8 cellular contexts compared by ENCODE assay signal in the genomic region with DNA sequence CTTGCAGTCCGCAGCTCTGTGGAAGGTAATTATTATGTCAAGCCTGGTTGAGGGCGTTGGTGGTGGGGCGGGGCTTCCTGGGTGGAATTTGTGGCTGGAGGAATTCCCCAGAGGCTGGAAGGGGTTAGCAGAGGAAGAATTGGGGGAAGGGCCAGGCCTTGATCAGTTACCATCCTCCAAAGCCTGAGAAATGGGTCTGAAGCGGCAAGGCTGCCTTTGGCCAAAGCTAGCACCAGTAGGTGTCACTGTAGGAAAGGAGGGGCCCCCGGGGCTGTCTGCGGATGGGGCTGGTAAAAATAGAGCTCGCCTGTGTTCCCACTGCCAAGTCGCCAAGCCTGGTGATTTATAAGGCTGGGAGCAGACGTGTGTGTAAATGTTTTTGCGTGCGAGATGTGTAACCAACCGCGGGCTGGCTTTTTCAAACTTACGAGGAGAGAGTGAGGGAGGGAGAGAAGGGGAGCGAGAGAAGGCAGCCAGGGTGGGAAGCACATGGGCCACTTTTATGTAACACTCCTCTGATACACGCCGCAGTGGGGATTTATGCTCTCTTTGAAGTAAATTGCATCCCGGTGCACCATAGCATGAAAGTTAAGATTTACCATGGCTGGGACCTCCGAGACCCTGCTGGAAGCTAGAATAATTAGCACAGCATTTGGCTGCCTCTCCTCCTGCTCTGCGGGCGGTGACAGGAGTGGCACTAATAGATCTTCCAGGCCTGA.
DNase-seq lines count a peak whose midpoint lies in the region; ATAC-seq and TF ChIP-seq lines count a peak whose summit lies in the region.

No MANE protein-coding gene starts in this region.

- CTCF ChIA-PET in T-cell (lab: Charles Lee) = interaction anchor here (0.6 to 1.9 kb wide), 5 partner anchors 10 to 808 kb away, joined by 3 to 6 read pairs (median 3); no protein-coding TSS in a partner anchor

- H3K4me3 ChIP-seq in retinal pigment epithelial cell (ENCODE audit: low read length) = no peak overlapping the region

- H3K4me3 Mint-ChIP-seq in T-cell = peak overlapping the region in 2 of 3 donors; percentile 25 to 48

- peaks cover 0 to 24% of the 10 kb centered on the region in 2 donors for H3K27me3 Mint-ChIP-seq in T-cell

- H3K36me3 Mint-ChIP-seq in T-cell = no peaks in the 10 kb centered on the region

- ATAC-seq in T-cell (replicated peaks in 1 of 4) (peak; percentile 70 to 78 (median 76)), HG03378 (IDR thresholded peaks at IDR 0.05; ENCODE audit: unreplicated experiment) (no peak), GM21737 (IDR thresholded peaks at IDR 0.05; ENCODE audit: unreplicated experiment) (no peak)

- peak; percentile 41 for DNase-seq in DMS 273 treated with DMSO at 0.1 percent for 48 hours (lab: John Stamatoyannopoulos, UW)
- DNase-seq in HuH-7.5 (ENCODE audit: low spot score) = peak; percentile 43
- peak; percentile 6 to 58 (median 34) for DNase-seq in T-cell
- DNase-seq in amygdala (lab: John Stamatoyannopoulos, UW) = peak in 45 of 56 donors; percentile 2 to 63 (median 24)
- DNase-seq in hepatic stellate cell (ENCODE audit: low spot score) = peak; percentile 86
- DNase-seq in retinal pigment epithelial cell (ENCODE audit: low read depth) = peak; percentile 45

- H3K4me1 Mint-ChIP-seq in T-cell = peaks cover 4 to 8% (median 5%) of the 10 kb centered on the region in 3 donors

- TF ChIP-seq CTCF in retinal pigment epithelial cell (conservative IDR thresholded peaks at IDR 0.05; ENCODE audit: low read depth, low read length) = peak; percentile 67

- H3K27ac Mint-ChIP-seq in T-cell = no peak overlapping the region

- peaks cover 0 to 5% (median 0%) of the 10 kb centered on the region in 3 donors for H3K9me3 Mint-ChIP-seq in T-cell

- POLR2A ChIA-PET in T-cell (lab: Charles Lee) = no interaction called here

Comparison
In these comparisons a context has a peak if more than half of its experiments do, and no peak if none do; other contexts are left out.
1. DNase-seq: peak in every context shown above with its lines; median percentile 86 in hepatic stellate cell; 45 in retinal pigment epithelial cell; 43 in HuH-7.5; 41 in DMS 273 treated with DMSO at 0.1 percent for 48 hours; 34 in T-cell; 24 in amygdala.
2. ATAC-seq: peak in T-cell (4 of 4); none in HG03378 (single experiment) and GM21737 (single experiment).